ENCODE assay signal across 12 cellular contexts in the genomic region with DNA sequence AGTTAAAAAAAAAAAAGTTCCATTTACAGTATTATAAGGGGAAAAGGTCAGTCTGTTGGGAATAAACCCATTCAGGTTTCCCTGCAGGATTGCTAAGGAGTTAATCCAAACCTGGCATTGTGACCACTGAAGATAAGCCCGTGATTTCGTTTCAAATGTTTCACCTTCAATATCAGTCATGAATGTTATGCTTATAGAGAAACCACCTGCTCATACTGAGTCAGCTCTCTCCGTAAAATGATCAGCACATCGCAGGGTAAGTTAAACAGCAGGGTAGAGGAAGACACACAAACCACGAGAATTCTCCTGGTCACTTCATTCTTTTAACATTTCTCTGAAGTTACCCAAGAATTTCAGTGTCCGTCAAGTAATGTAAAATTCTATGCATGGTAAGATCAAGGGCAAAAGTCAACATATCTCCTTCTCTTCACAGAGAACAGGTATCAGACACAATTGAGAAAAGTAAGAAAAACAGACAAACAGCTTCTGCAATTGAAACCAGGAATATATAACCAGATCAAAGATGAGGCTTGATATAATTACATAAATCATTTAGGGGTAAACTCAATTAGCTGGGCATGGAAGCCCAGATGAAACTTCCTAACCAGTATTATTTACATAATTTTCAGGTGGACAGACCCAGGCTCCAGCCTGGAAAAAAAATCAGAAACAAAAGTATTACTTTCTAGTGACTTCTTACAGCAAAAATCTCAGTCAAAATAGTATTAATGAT.
DNase-seq lines count a peak whose midpoint lies in the region.
"Had no signal": no experiment of that assay in that cellular context is flagged by ENCODE, and none has a peak within 500 bp of the region (broad histone marks: within the 10 kb centered on the region; RNA-seq: fewer than 3 reads in every experiment).

No MANE protein-coding gene starts in this region.

- H3K4me3 ChIP-seq in mesenchymal stem cell (ENCODE audit: insufficient read depth in 1 of 2, low read depth in 1 of 2, low read length in 2 of 2), result no peak overlapping the region
- H3K4me3 ChIP-seq: skin epidermis had no signal

- no peaks in the 10 kb centered on the region for H3K27me3 Mint-ChIP-seq in activated naive CD8-positive, alpha-beta T cell

- H2BK120ac ChIP-seq in mesenchymal stem cell (ENCODE audit: low read depth, low read length), result no peak overlapping the region

- in situ Hi-C loops in Caki2 (cut with HindIII; ENCODE audit: low pct_unique_long_range_greater_than_20kb, low sequenced_read_pairs), result no loop called here

- 22% methylated on average over 4 of the region's 6 CpGs for WGBS in mesenchymal stem cell

- H3K4me2 ChIP-seq in mesenchymal stem cell (ENCODE audit: low read length, poor library complexity, severe bottlenecking), result no peak overlapping the region

- no peak overlapping the region for H3K23ac ChIP-seq in mesenchymal stem cell (ENCODE audit: low read length in 2 of 2)

- no peak overlapping the region for H3K14ac ChIP-seq in mesenchymal stem cell (ENCODE audit: low read length in 2 of 2)

- H3K4me1 Mint-ChIP-seq in activated naive CD8-positive, alpha-beta T cell (ENCODE audit: low read depth), result peaks cover 71% of the 10 kb centered on the region

- H4K8ac ChIP-seq in mesenchymal stem cell (ENCODE audit: low read length), result no peak overlapping the region

- H3K27ac Mint-ChIP-seq in activated naive CD8-positive, alpha-beta T cell, result peak overlapping the region; percentile 88
- H3K27ac Mint-ChIP-seq: H9 had no signal

- no peak overlapping the region for H3K9ac ChIP-seq in mesenchymal stem cell (ENCODE audit: low read length)

- H3K36me3 ChIP-seq in mesenchymal stem cell (ENCODE audit: control insufficient read depth in 1 of 2, insufficient read depth in 2 of 2, low read depth in 1 of 2, low read length in 2 of 2), result no peaks in the 10 kb centered on the region

- H2BK15ac ChIP-seq in mesenchymal stem cell (ENCODE audit: low read depth, poor library complexity, severe bottlenecking), result no peak overlapping the region

- no peak overlapping the region for H2AK5ac ChIP-seq in mesenchymal stem cell (ENCODE audit: low read length, severe bottlenecking)

- no peaks in the 10 kb centered on the region for H3K79me1 ChIP-seq in mesenchymal stem cell (replicated peaks; ENCODE audit: low read length, poor library complexity, severe bottlenecking)

- H2BK12ac ChIP-seq in mesenchymal stem cell (ENCODE audit: low read length in 2 of 2), result no peak overlapping the region

- H3K9me3 ChIP-seq in mesenchymal stem cell (ENCODE audit: control insufficient read depth, low read length), result no peaks in the 10 kb centered on the region

- no peak overlapping the region for H2AFZ ChIP-seq in mesenchymal stem cell (ENCODE audit: low read depth, low read length)

- H3K4me3 Mint-ChIP-seq in activated naive CD8-positive, alpha-beta T cell, result peak overlapping the region; percentile 72
- H3K4me3 Mint-ChIP-seq: H9 had no signal

- DNase-seq in Caki2 (ENCODE audit: low read depth) (peak; percentile 55), HT1080 (ENCODE audit: low read depth) (peak; percentile 61), mesenchymal stem cell (peak; percentile 29), NCI-H1694 (lab: John Stamatoyannopoulos, UW) (no peak), cerebellar cortex (ENCODE audit: low spot score) (no peak), amygdala (lab: John Stamatoyannopoulos, UW) (no peak)
- DNase-seq: H9, NCI-H1105, NCI-H748 treated with DMSO at 0.1 percent for 48 hours, Right ventricle myocardium superior had no signal

- no peaks in the 10 kb centered on the region for H3K27me3 ChIP-seq in mesenchymal stem cell (ENCODE audit: control insufficient read depth in 1 of 2, insufficient read depth in 1 of 2, low read length in 2 of 2)

- H3K18ac ChIP-seq in mesenchymal stem cell (ENCODE audit: low read depth in 1 of 2, low read length in 2 of 2), result no peak overlapping the region

- H2BK5ac ChIP-seq in mesenchymal stem cell (ENCODE audit: low read depth, low read length, poor library complexity, severe bottlenecking), result no peak overlapping the region

- H4K91ac ChIP-seq in mesenchymal stem cell (ENCODE audit: low read length), result no peak overlapping the region

- H3K4ac ChIP-seq in mesenchymal stem cell (ENCODE audit: low read depth in 1 of 2, low read length in 2 of 2), result no peak overlapping the region

- H3K4me1 ChIP-seq in mesenchymal stem cell (ENCODE audit: control insufficient read depth, insufficient read depth, low read depth, low read length), result no peaks in the 10 kb centered on the region

- H3K36me3 Mint-ChIP-seq in activated naive CD8-positive, alpha-beta T cell, result no peaks in the 10 kb centered on the region

- H3K27ac ChIP-seq in mesenchymal stem cell (ENCODE audit: low read length, poor library complexity, severe bottlenecking), result no peak overlapping the region
- H3K27ac ChIP-seq: skin epidermis had no signal

- no peaks in the 10 kb centered on the region for H3K9me3 Mint-ChIP-seq in activated naive CD8-positive, alpha-beta T cell (ENCODE audit: low read depth)
- H3K9me3 Mint-ChIP-seq: H9 had no signal

Comparison
In these comparisons a context has a peak if more than half of its experiments do, and no peak if none do; other contexts are left out.
1. DNase-seq: peak in Caki2 (single experiment), HT1080 (single experiment) and mesenchymal stem cell (single experiment); none in NCI-H1694 (single experiment), cerebellar cortex (single experiment) and amygdala (0 of 56).